In the genomic region with DNA sequence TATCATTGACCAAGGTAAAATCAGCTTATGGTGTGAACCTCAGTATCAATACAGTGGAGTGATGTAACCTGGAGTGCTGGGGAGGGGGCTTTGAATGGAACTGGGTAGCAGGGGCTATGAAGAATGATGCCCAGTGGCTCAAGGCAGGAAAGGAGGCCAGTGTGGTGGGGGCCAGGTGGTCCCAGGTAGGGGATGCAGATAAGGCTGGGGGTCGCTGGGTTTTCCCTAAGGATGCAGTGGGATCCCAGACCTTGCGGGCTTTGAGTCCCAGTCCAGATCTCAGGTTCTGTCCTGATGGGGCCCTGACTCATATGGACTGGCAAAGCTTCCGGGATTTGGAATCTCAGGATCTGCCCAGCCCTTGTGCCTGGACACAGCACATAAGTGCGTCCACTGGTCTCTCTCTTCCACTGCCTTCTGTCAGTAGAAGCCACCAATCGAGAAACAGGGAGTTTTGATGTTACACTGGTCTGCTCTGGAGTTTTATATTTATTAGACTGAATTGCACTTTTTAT, we compare ENCODE assay signal across 1 cellular context.
TF ChIP-seq lines count a peak whose summit lies in the region.

No MANE protein-coding gene starts in this region.

TF ChIP-seq in K562, 482 proteins besides CTCF, POLR2A, EP300 and RAD21:
- TF ChIP-seq ELF4 (CRISPR knock-in tag; IDR thresholded peaks at IDR 0.05) (no peak), ASH1L (IDR thresholded peaks at IDR 0.05; ENCODE audit: borderline replicate concordance, low read depth, partially characterized antibody) (no peak), ZNF184 (CRISPR knock-in tag; IDR thresholded peaks at IDR 0.05) (no peak), CEBPB (tag; IDR thresholded peaks at IDR 0.05) (no peak), SOX6 (IDR thresholded peaks at IDR 0.05) (no peak), SMARCB1 (IDR thresholded peaks at IDR 0.05; ENCODE audit: insufficient read length, low read depth) (no peak), POLR2H (tag; IDR thresholded peaks at IDR 0.05; ENCODE audit: low read depth) (no peak), NUFIP1 (IDR thresholded peaks at IDR 0.05; ENCODE audit: partially characterized antibody) (no peak), ZNF121 (CRISPR knock-in tag; conservative IDR thresholded peaks at IDR 0.05) (no peak), ZNF384 (IDR thresholded peaks at IDR 0.05; ENCODE audit: low read depth, low read length) (no peak), ZNF212 (CRISPR knock-in tag; IDR thresholded peaks at IDR 0.05) (no peak), KAT7 (CRISPR knock-in tag; IDR thresholded peaks at IDR 0.05; ENCODE audit: borderline replicate concordance) (no peak)
- TF ChIP-seq, protein P1, sequence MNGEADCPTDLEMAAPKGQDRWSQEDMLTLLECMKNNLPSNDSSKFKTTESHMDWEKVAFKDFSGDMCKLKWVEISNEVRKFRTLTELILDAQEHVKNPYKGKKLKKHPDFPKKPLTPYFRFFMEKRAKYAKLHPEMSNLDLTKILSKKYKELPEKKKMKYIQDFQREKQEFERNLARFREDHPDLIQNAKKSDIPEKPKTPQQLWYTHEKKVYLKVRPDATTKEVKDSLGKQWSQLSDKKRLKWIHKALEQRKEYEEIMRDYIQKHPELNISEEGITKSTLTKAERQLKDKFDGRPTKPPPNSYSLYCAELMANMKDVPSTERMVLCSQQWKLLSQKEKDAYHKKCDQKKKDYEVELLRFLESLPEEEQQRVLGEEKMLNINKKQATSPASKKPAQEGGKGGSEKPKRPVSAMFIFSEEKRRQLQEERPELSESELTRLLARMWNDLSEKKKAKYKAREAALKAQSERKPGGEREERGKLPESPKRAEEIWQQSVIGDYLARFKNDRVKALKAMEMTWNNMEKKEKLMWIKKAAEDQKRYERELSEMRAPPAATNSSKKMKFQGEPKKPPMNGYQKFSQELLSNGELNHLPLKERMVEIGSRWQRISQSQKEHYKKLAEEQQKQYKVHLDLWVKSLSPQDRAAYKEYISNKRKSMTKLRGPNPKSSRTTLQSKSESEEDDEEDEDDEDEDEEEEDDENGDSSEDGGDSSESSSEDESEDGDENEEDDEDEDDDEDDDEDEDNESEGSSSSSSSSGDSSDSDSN (IDR thresholded peaks at IDR 0.05; ENCODE audit: borderline replicate concordance in 1 of 2, low read depth in 2 of 2, low read length in 2 of 2), result no peak
- TF ChIP-seq, protein P2, sequence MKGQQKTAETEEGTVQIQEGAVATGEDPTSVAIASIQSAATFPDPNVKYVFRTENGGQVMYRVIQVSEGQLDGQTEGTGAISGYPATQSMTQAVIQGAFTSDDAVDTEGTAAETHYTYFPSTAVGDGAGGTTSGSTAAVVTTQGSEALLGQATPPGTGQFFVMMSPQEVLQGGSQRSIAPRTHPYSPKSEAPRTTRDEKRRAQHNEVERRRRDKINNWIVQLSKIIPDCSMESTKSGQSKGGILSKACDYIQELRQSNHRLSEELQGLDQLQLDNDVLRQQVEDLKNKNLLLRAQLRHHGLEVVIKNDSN (CRISPR knock-in tag; IDR thresholded peaks at IDR 0.05), result no peak
TF ChIP-seq in K562: peak in this region for 0.
